ENCODE assay signal across 3 cellular contexts in genomic region chr18:48954837-48955527, GRCh38.
TF ChIP-seq lines count a peak whose summit lies in the region.

No MANE protein-coding gene starts in this region.

TF ChIP-seq in SK-N-SH, 30 proteins besides CTCF, POLR2A, EP300 and RAD21:
- TF ChIP-seq FOXJ3 (CRISPR knock-in tag; IDR thresholded peaks at IDR 0.05) (no peak), IRF3 (IDR thresholded peaks at IDR 0.05; ENCODE audit: low read depth, low read length) (no peak), RXRA (IDR thresholded peaks at IDR 0.05; ENCODE audit: borderline replicate concordance, low read depth) (no peak), JUND (IDR thresholded peaks at IDR 0.05) (no peak), SIN3A (IDR thresholded peaks at IDR 0.05; ENCODE audit: borderline replicate concordance, low read depth, low read length) (no peak), SMC3 (IDR thresholded peaks at IDR 0.05; ENCODE audit: low read depth, low read length) (no peak), CHD2 (IDR thresholded peaks at IDR 0.05; ENCODE audit: low read length, partially characterized antibody) (no peak), ZBTB33 (IDR thresholded peaks at IDR 0.05; ENCODE audit: borderline replicate concordance, low read depth) (no peak), FOXM1 (IDR thresholded peaks at IDR 0.05; ENCODE audit: low read depth) (no peak), TCF12 (IDR thresholded peaks at IDR 0.05) (no peak), GABPA (IDR thresholded peaks at IDR 0.05; ENCODE audit: low read depth) (no peak), MEF2A (IDR thresholded peaks at IDR 0.05; ENCODE audit: borderline replicate concordance, low read depth) (no peak), POLR2AphosphoS5 (IDR thresholded peaks at IDR 0.05; ENCODE audit: low read depth, low read length) (no peak)
- TF ChIP-seq, protein P1, sequence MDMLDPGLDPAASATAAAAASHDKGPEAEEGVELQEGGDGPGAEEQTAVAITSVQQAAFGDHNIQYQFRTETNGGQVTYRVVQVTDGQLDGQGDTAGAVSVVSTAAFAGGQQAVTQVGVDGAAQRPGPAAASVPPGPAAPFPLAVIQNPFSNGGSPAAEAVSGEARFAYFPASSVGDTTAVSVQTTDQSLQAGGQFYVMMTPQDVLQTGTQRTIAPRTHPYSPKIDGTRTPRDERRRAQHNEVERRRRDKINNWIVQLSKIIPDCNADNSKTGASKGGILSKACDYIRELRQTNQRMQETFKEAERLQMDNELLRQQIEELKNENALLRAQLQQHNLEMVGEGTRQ (IDR thresholded peaks at IDR 0.05; ENCODE audit: borderline replicate concordance, low read depth, low read length), result no peak
- TF ChIP-seq, protein P2, sequence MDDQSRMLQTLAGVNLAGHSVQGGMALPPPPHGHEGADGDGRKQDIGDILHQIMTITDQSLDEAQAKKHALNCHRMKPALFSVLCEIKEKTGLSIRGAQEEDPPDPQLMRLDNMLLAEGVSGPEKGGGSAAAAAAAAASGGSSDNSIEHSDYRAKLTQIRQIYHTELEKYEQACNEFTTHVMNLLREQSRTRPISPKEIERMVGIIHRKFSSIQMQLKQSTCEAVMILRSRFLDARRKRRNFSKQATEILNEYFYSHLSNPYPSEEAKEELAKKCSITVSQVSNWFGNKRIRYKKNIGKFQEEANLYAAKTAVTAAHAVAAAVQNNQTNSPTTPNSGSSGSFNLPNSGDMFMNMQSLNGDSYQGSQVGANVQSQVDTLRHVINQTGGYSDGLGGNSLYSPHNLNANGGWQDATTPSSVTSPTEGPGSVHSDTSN (IDR thresholded peaks at IDR 0.05), result no peak

TF ChIP-seq in SK-N-SH treated with all-trans-retinoic acid at 6 μM for 48 hours, 23 proteins besides CTCF, POLR2A, EP300 and RAD21:
- no peak for TF ChIP-seq ISL1 (CRISPR knock-in tag; IDR thresholded peaks at IDR 0.05)

TF ChIP-seq in endothelial cell of umbilical vein, 7 proteins besides CTCF, POLR2A, EP300 and RAD21:
- TF ChIP-seq EZH2 (IDR thresholded peaks at IDR 0.05; ENCODE audit: borderline replicate concordance, low read depth, low read length, severe bottlenecking) (no peak), POLR2AphosphoS5 (IDR thresholded peaks at IDR 0.05; ENCODE audit: insufficient read depth, low read depth, low read length) (no peak), MYC (IDR thresholded peaks at IDR 0.05; ENCODE audit: low read depth, low read length) (no peak), JUN (IDR thresholded peaks at IDR 0.05; ENCODE audit: borderline replicate concordance, insufficient read depth, insufficient read length, low read depth) (no peak), GATA2 (IDR thresholded peaks at IDR 0.05; ENCODE audit: insufficient read depth, insufficient read length, low read depth, low read length) (no peak), FOS (IDR thresholded peaks at IDR 0.05; ENCODE audit: borderline replicate concordance, insufficient read depth, low read length) (no peak)
- TF ChIP-seq, protein P3, sequence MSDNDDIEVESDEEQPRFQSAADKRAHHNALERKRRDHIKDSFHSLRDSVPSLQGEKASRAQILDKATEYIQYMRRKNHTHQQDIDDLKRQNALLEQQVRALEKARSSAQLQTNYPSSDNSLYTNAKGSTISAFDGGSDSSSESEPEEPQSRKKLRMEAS (IDR thresholded peaks at IDR 0.05; ENCODE audit: insufficient read depth, insufficient read length), result no peak
TF ChIP-seq in endothelial cell of umbilical vein: peak in this region for 0.
